ENCODE assay signal across 23 cellular contexts in genomic region chr9:111463036-111463435, GRCh38.
"Had no signal": no experiment of that assay in that cellular context is flagged by ENCODE, and none has a peak within 500 bp of the region (broad histone marks: within the 10 kb centered on the region; RNA-seq: fewer than 3 reads in every experiment).

No MANE protein-coding gene starts in this region.

- FAIRE-seq: bronchial epithelial cell, kidney, small intestine had no signal

- H3K27me3 ChIP-seq: foreskin keratinocyte, left lung, upper lobe of left lung had no signal

- H3K27me3 Mint-ChIP-seq: activated CD4-positive, alpha-beta memory T cell treated with anti-CD3 and anti-CD28 coated beads for 36 hours; activated naive CD8-positive, alpha-beta T cell treated with anti-CD3 and anti-CD28 coated beads, Interleukin-2, amount 10 ng/mL, durations not matched to agents 7 days and 5 days; dendritic cell treated with granulocyte-macrophage colony-stimulating factor and Interleukin-4, amounts not matched to agents 40 ng/mL and 50 ng/mL, for 4 days; stimulated activated memory B cell treated with anti-CD40 and anti-IgM and Interleukin-4, amounts not matched to agents 10 μg/mL and 1 μg/mL and 100 μg/mL, for 72 hours; T-helper 17 cell had no signal

- H3K27ac Mint-ChIP-seq: activated CD4-positive, alpha-beta memory T cell treated with anti-CD3 and anti-CD28 coated beads for 36 hours; activated naive CD4-positive, alpha-beta T cell treated with anti-CD3 and anti-CD28 coated beads for 36 hours; activated naive CD8-positive, alpha-beta T cell treated with anti-CD3 and anti-CD28 coated beads, Interleukin-2, amount 10 ng/mL, durations not matched to agents 7 days and 5 days; activated T-cell treated with anti-CD3 and anti-CD28 coated beads, Interleukin-2, amount 50 U/mL, for 72 hours; dendritic cell treated with granulocyte-macrophage colony-stimulating factor and Interleukin-4, amounts not matched to agents 40 ng/mL and 50 ng/mL, for 4 days; natural killer cell; stimulated activated memory B cell treated with anti-CD40 and anti-IgM and Interleukin-4, amounts not matched to agents 10 μg/mL and 1 μg/mL and 100 μg/mL, for 72 hours; T-helper 17 cell had no signal

- ATAC-seq: activated T-cell treated with anti-CD3 and anti-CD28 coated beads, Interleukin-2, amount 50 U/mL, for 72 hours; foreskin keratinocyte; left lung; sciatic nerve; stimulated activated memory B cell treated with anti-CD40 and anti-IgM and Interleukin-4, amounts not matched to agents 10 μg/mL and 1 μg/mL and 100 μg/mL, for 72 hours; T-helper 17 cell had no signal

- H3K9me3 Mint-ChIP-seq: natural killer cell; stimulated activated memory B cell treated with anti-CD40 and anti-IgM and Interleukin-4, amounts not matched to agents 10 μg/mL and 1 μg/mL and 100 μg/mL, for 72 hours had no signal

- H3K4me3 ChIP-seq: left lung, thoracic aorta, upper lobe of left lung had no signal

- H3K4me3 Mint-ChIP-seq: activated CD4-positive, alpha-beta memory T cell treated with anti-CD3 and anti-CD28 coated beads for 36 hours; activated naive CD4-positive, alpha-beta T cell treated with anti-CD3 and anti-CD28 coated beads for 36 hours; activated naive CD8-positive, alpha-beta T cell treated with anti-CD3 and anti-CD28 coated beads, Interleukin-2, amount 10 ng/mL, durations not matched to agents 7 days and 5 days; activated T-cell treated with anti-CD3 and anti-CD28 coated beads, Interleukin-2, amount 50 U/mL, for 72 hours; dendritic cell treated with granulocyte-macrophage colony-stimulating factor and Interleukin-4, amounts not matched to agents 40 ng/mL and 50 ng/mL, for 4 days; natural killer cell; stimulated activated memory B cell treated with anti-CD40 and anti-IgM and Interleukin-4, amounts not matched to agents 10 μg/mL and 1 μg/mL and 100 μg/mL, for 72 hours; T-helper 17 cell had no signal

- H3K27ac ChIP-seq: foreskin keratinocyte, left lung, thoracic aorta, upper lobe of left lung had no signal

- H3K36me3 ChIP-seq: left lung, thoracic aorta, upper lobe of left lung had no signal

- DNase-seq: activated CD4-positive, alpha-beta memory T cell treated with anti-CD3 and anti-CD28 coated beads for 36 hours; activated CD4-positive, alpha-beta T cell treated with anti-CD3 and anti-CD28 coated beads for 4 hours; activated CD4-positive, CD25-positive, alpha-beta regulatory T cell; activated effector memory CD4-positive, alpha-beta T cell treated with Interleukin-2 at 50 U/mL for 16 hours; activated naive CD4-positive, alpha-beta T cell treated with anti-CD3 and anti-CD28 coated beads for 36 hours; activated naive CD8-positive, alpha-beta T cell treated with anti-CD3 and anti-CD28 coated beads, Interleukin-2, amount 10 ng/mL, durations not matched to agents 7 days and 5 days; activated T-cell treated with anti-CD3 and anti-CD28 coated beads, Interleukin-2, amount 50 U/mL, for 72 hours; amniotic stem cell; cerebellar nuclear complex; effector memory CD4-positive, alpha-beta T cell; foreskin keratinocyte; kidney; left lung; midbrain; natural killer cell; T-helper 17 cell; upper lobe of left lung had no signal

- H3K4me1 ChIP-seq: foreskin keratinocyte had no signal

- H3K9me3 ChIP-seq: thoracic aorta had no signal

- H3K36me3 Mint-ChIP-seq: natural killer cell had no signal
